In genomic region chr3:64802460-64802859, GRCh38 we compare ENCODE assay signal across 28 cellular contexts.
"Had no signal": no experiment of that assay in that cellular context is flagged by ENCODE, and none has a peak within 500 bp of the region (broad histone marks: within the 10 kb centered on the region; RNA-seq: fewer than 3 reads in every experiment).

No MANE protein-coding gene starts in this region.

- H3K4me1 ChIP-seq: foreskin keratinocyte had no signal

- FAIRE-seq: astrocyte, bronchial epithelial cell had no signal

- H3K36me3 ChIP-seq: brain microvascular endothelial cell, gastrocnemius medialis had no signal

- H3K27me3 ChIP-seq: brain microvascular endothelial cell, dorsolateral prefrontal cortex, esophagus muscularis mucosa, gastrocnemius medialis had no signal

- H3K4me3 ChIP-seq: coronary artery, dorsolateral prefrontal cortex, esophagus muscularis mucosa, gastrocnemius medialis had no signal

- DNase-seq: activated CD4-positive, alpha-beta memory T cell treated with anti-CD3 and anti-CD28 coated beads, Interleukin-2, amount 10 ng/mL, durations not matched to agents 7 days and 5 days; activated CD4-positive, alpha-beta T cell treated with anti-CD3 and anti-CD28 coated beads for 1 hour; activated CD4-positive, alpha-beta T cell treated with anti-CD3 and anti-CD28 coated beads for 4 hours; activated CD4-positive, alpha-beta T cell treated with anti-CD3 and anti-CD28 coated beads, Interleukin-2, amount 10 ng/mL, durations not matched to agents 7 days and 5 days; activated CD4-positive, alpha-beta T cell treated with anti-CD3 and anti-CD28 coated beads, Interleukin-2, amount 50 U/mL, for 4 hours; activated CD8-positive, alpha-beta memory T cell treated with anti-CD3 and anti-CD28 coated beads, Interleukin-2, amount 50 U/mL, for 48 hours; activated gamma-delta T cell; activated naive CD4-positive, alpha-beta T cell; activated naive CD4-positive, alpha-beta T cell treated with anti-CD3 and anti-CD28 coated beads, Interleukin-2, amount 10 ng/mL, durations not matched to agents 7 days and 5 days; activated T-cell treated with anti-CD3 and anti-CD28 coated beads for 4 hours; activated T-cell treated with anti-CD3 and anti-CD28 coated beads, Interleukin-2, amount 50 U/mL, for 24 hours; activated T-cell treated with anti-CD3 and anti-CD28 coated beads, Interleukin-2, amount 50 U/mL, for 72 hours; amniotic stem cell; anterior cingulate cortex; brain microvascular endothelial cell; dorsolateral prefrontal cortex; effector memory CD4-positive, alpha-beta T cell; endodermal cell; foreskin keratinocyte; gastrocnemius medialis; glutamatergic neuron; T-helper 1 cell; T-helper 17 cell; T1000 had no signal

- ATAC-seq: activated T-cell treated with anti-CD3 and anti-CD28 coated beads, Interleukin-2, amount 50 U/mL, for 72 hours; foreskin keratinocyte; gastrocnemius medialis; T-helper 17 cell had no signal

- H3K27ac ChIP-seq: brain microvascular endothelial cell, coronary artery, dorsolateral prefrontal cortex, esophagus muscularis mucosa, foreskin keratinocyte, gastrocnemius medialis had no signal

- H3K9me3 ChIP-seq: esophagus muscularis mucosa, gastrocnemius medialis had no signal
